8 cellular contexts compared by ENCODE assay signal in the genomic region with DNA sequence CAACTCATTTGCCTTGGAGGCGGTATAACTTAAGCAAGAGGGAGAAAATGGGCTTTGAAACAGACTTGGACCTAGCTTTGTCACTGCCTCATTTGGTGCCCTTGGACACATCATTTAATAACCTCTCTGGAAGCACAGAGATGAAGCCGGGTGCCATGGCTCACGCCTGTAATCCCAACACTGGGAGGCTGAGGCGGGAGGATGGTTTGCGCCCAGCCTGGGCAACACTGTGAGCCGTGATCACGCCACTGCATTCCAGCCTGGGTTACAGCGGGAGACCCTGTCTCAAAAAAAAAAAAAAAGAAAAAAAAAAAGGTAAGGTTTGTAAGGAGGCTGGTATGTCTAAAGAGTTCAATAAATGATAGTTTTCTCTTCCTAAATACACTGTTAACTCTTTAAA. TPM values are rescaled to one million over a fixed set of nuclear protein-coding genes. Genes with fewer than 3 reads are reported as not detected.
DNase-seq lines count a peak whose midpoint lies in the region; TF ChIP-seq lines count a peak whose summit lies in the region.

No MANE protein-coding gene starts in this region.

- H3K4me3 ChIP-seq in endodermal cell (ENCODE audit: low read length) (peak overlapping the region; percentile 96), parathyroid adenoma (ENCODE audit: low read depth, low read length) (peak overlapping the region; percentile 95)

- H3K27ac Mint-ChIP-seq in endodermal cell, result peak overlapping the region; percentile 96

- peak overlapping the region; percentile 76 for H2AFZ ChIP-seq in parathyroid adenoma

- H3K79me2 ChIP-seq in parathyroid adenoma, result no peaks in the 10 kb centered on the region

- H3K9ac ChIP-seq in ES-I3 (ENCODE audit: low read depth, low read length) (peak overlapping the region; percentile 74), endodermal cell (ENCODE audit: extremely low read depth, low read length, poor library complexity, severe bottlenecking) (peak overlapping the region; percentile 92), parathyroid adenoma (no peak overlapping the region)

- H3K27me3 ChIP-seq in endodermal cell (ENCODE audit: control insufficient read depth, insufficient read depth, low read length, poor library complexity, severe bottlenecking), result no peaks in the 10 kb centered on the region
- no peaks in the 10 kb centered on the region for H3K27me3 ChIP-seq in parathyroid adenoma (ENCODE audit: control insufficient read depth, insufficient read depth, low read length)

- DNase-seq in OCI-M1 (lab: John Stamatoyannopoulos, UW) (peak; percentile 73), endodermal cell (peak; percentile 61), OCI-M2 (lab: John Stamatoyannopoulos, UW; ENCODE audit: unreplicated experiment) (no peak), AG08396 (ENCODE audit: low spot score) (no peak), NCI-H2196 treated with DMSO at 0.1 percent for 48 hours (lab: John Stamatoyannopoulos, UW; ENCODE audit: unreplicated experiment) (no peak), AG08395 (ENCODE audit: low spot score) (no peak)

- peaks cover 13% of the 10 kb centered on the region for H3K4me1 Mint-ChIP-seq in endodermal cell

- H3K27me3 Mint-ChIP-seq in endodermal cell (ENCODE audit: insufficient read depth), result no peaks in the 10 kb centered on the region

- H3K4me1 ChIP-seq in ES-I3 (ENCODE audit: insufficient read depth, low read length) (peaks cover 8% of the 10 kb centered on the region), endodermal cell (ENCODE audit: control insufficient read depth, insufficient read depth, low read length) (no peaks in the 10 kb centered on the region), parathyroid adenoma (peaks cover 3% of the 10 kb centered on the region)

- H3K4me3 Mint-ChIP-seq in endodermal cell, result peak overlapping the region; percentile 87

- peaks cover 44% of the 10 kb centered on the region for H3K36me3 Mint-ChIP-seq in endodermal cell (ENCODE audit: low read depth)

- WGBS in endodermal cell (ENCODE audit: insufficient coverage in 1 of 2, insufficient read length in 1 of 2), 2 experiments, result 37 to 43% methylated on average over 5 to 8 of the region's 8 CpGs

- no peaks in the 10 kb centered on the region for H3K9me3 Mint-ChIP-seq in endodermal cell

- H3K9me3 ChIP-seq in ES-I3 (ENCODE audit: control insufficient read depth, insufficient read depth, low read length) (no peaks in the 10 kb centered on the region), endodermal cell (ENCODE audit: control insufficient read depth, low read length) (no peaks in the 10 kb centered on the region), parathyroid adenoma (ENCODE audit: control insufficient read depth, low read length) (no peaks in the 10 kb centered on the region)

- H3K27ac ChIP-seq in endodermal cell (ENCODE audit: low read depth, low read length), result peak overlapping the region; percentile 88
- peak overlapping the region; percentile 88 for H3K27ac ChIP-seq in parathyroid adenoma

- peaks cover 18% of the 10 kb centered on the region for H3K36me3 ChIP-seq in ES-I3 (ENCODE audit: insufficient read depth, low read length)
- H3K36me3 ChIP-seq in endodermal cell (ENCODE audit: control insufficient read depth, insufficient read depth, low read length), result peaks cover 34% of the 10 kb centered on the region
- H3K36me3 ChIP-seq in parathyroid adenoma (ENCODE audit: control insufficient read depth, insufficient read depth, low read length), result no peaks in the 10 kb centered on the region

- H3K4me2 ChIP-seq in parathyroid adenoma (ENCODE audit: low read length), result peak overlapping the region; percentile 80

- TF ChIP-seq CTCF in endodermal cell (conservative IDR thresholded peaks at IDR 0.05) (no peak), parathyroid adenoma (IDR thresholded peaks at IDR 0.05) (no peak)

RNA-seq across cellular contexts. Expression of a gene that starts 0.8 kb away (rescaled TPM):
- 100 to 1,000 TPM in 1 of 2 donors, 10 to 100 TPM in 1; 85.7 to 151 TPM for total RNA-seq in endodermal cell
- 65.8 TPM for polyA plus RNA-seq in endodermal cell (2013, experiment 1 of 2)
- 60.9 TPM for polyA plus RNA-seq in endodermal cell (2013, experiment 2 of 2)

RNA-seq across cellular contexts. Expression of a gene that starts 1.0 kb away (rescaled TPM):
- 10 to 100 TPM; 31.3 to 74.3 TPM for total RNA-seq in endodermal cell
- 35.4 TPM for polyA plus RNA-seq in endodermal cell (2013, experiment 1 of 2)
- 29.5 TPM for polyA plus RNA-seq in endodermal cell (2013, experiment 2 of 2)

Comparison
In these comparisons a context has a peak if more than half of its experiments do, and no peak if none do; other contexts are left out.
1. DNase-seq: peak in OCI-M1 (single experiment) and endodermal cell (single experiment); none in OCI-M2 (single experiment), AG08396 (single experiment), NCI-H2196 treated with DMSO at 0.1 percent for 48 hours (single experiment) and AG08395 (single experiment).